In the genomic region with DNA sequence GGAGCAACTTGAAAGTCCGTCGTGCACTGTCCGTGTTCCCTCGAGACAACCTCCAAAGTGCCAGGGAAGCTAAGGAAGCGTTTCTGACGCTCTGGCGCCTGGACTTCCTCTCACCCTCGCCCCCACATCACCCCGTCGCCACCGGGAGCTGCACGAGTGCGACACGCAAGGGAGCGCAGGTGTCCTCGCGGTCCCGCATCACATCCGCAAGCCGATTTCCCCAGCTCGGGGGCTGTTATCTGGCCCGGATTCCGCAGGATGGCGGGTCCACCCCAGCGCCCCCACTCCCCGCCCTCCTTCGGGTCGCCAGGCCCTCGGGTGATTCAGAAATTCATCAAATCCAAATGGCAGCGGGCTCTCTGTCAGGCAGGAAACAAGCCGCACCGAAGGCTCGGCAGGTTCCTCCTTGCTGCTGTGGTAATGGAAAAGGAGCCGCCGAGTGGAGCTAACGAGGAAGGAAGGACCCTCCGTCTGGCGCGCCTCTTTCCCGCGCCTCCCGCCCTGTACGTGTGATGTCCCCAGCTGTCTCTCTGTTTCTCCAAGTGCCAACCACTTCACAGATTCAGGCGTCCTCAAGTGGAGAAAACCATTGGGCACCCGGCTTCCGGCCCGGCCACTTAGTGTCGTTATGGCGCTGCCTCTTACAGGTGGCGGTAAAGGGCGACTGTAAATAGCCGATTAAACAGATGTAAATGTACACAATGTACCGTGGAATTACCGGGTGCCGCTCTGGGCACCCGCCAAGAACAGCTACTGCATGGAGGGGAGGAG, we compare ENCODE assay signal across 8 cellular contexts. TPM values are rescaled to one million over a fixed set of nuclear protein-coding genes. Genes with fewer than 3 reads are reported as not detected.
DNase-seq lines count a peak whose midpoint lies in the region; ATAC-seq and TF ChIP-seq lines count a peak whose summit lies in the region.

No MANE protein-coding gene starts in this region.

- H4K20me1 ChIP-seq in PC-3 (ENCODE audit: low read length) = 0 out of 2 replicates have a peak, but pooled peaks cover 4% of the 10 kb centered on the region

- peak overlapping the region; percentile 99 for H3K27ac Mint-ChIP-seq in neural crest cell (ENCODE audit: unreplicated experiment)

- ATAC-seq in GM19452 (IDR thresholded peaks at IDR 0.05; ENCODE audit: unreplicated experiment) (peak; percentile 28), PC-3 (peak; percentile 23)

- no peaks in the 10 kb centered on the region for H3F3A ChIP-seq in PC-3 (ENCODE audit: low read length, unreplicated experiment)

- H3K4me3 ChIP-seq in AG04450 (ENCODE audit: low read depth, low read length) (peak overlapping the region; percentile 89), PC-3 (ENCODE audit: low read length) (peak overlapping the region; percentile 70), fibroblast of pulmonary artery (replicated peaks; ENCODE audit: low read depth, low read length) (peak overlapping the region; percentile 82), suprapubic skin (peak overlapping the region; percentile 91)

- H3K9me3 Mint-ChIP-seq in neural crest cell = no peaks in the 10 kb centered on the region

- peaks cover 38% of the 10 kb centered on the region for H3K79me2 ChIP-seq in PC-3 (ENCODE audit: low read length)

- TF ChIP-seq POLR2A in suprapubic skin (IDR thresholded peaks at IDR 0.05) = peak in 1 of 2 donors; percentile 5

- H3K36me3 ChIP-seq in PC-3 (ENCODE audit: low read depth, low read length) (no peaks in the 10 kb centered on the region), suprapubic skin (no peaks in the 10 kb centered on the region)

- peak overlapping the region; percentile 82 for H2AFZ ChIP-seq in PC-3 (ENCODE audit: low read length)

- POLR2A ChIA-PET in AG04450 (lab: Yijun Ruan, JAX) (interaction anchor here (0.8 to 2.2 kb wide), 2 partner anchors 28 to 46 kb away, joined by 5 to 9 read pairs; no protein-coding TSS in a partner anchor), PC-3 (lab: Charles Lee; ENCODE audit: unreplicated experiment) (interaction anchor here (0.6 kb wide), 2 partner anchors 154 to 1161 kb away, joined by 3 to 11 read pairs; no protein-coding TSS in a partner anchor)

- H3K36me3 Mint-ChIP-seq in neural crest cell (ENCODE audit: low read depth) = no peaks in the 10 kb centered on the region

- H3K27me3 Mint-ChIP-seq in neural crest cell (ENCODE audit: low read depth) = peaks cover 43% of the 10 kb centered on the region

- peaks cover 60% of the 10 kb centered on the region for H3K4me1 Mint-ChIP-seq in neural crest cell

- peak overlapping the region; percentile 98 for H3K4me3 Mint-ChIP-seq in neural crest cell

- H3K27ac ChIP-seq in AG04450 (ENCODE audit: low read depth, low read length) = peak overlapping the region; percentile 70
- no peak overlapping the region for H3K27ac ChIP-seq in PC-3 (ENCODE audit: low read length)
- peak overlapping the region; percentile 99 for H3K27ac ChIP-seq in suprapubic skin

- 2% methylated on average over 29 of the region's 56 CpGs for WGBS in suprapubic skin

- TF ChIP-seq CTCF in AG04450 (IDR thresholded peaks at IDR 0.05; ENCODE audit: low read depth, low read length) (no peak), PC-3 (conservative IDR thresholded peaks at IDR 0.05; ENCODE audit: low read depth, low read length) (0 out of 2 replicates have a peak, but pooled peaks have one; percentile 17), fibroblast of pulmonary artery (IDR thresholded peaks at IDR 0.05; ENCODE audit: low read length, missing control alignments) (no peak), neural crest cell (conservative IDR thresholded peaks at IDR 0.05) (no peak), suprapubic skin (IDR thresholded peaks at IDR 0.05) (no peak)

- H3K27me3 ChIP-seq in AG04450 (ENCODE audit: control insufficient read depth, insufficient read depth, low read length) (peaks cover 29% of the 10 kb centered on the region), PC-3 (ENCODE audit: low read length) (no peaks in the 10 kb centered on the region), suprapubic skin (no peaks in the 10 kb centered on the region)

- peaks cover 12% of the 10 kb centered on the region for H3K4me1 ChIP-seq in PC-3 (ENCODE audit: insufficient read depth, low read length)
- H3K4me1 ChIP-seq in suprapubic skin = peaks cover 54% of the 10 kb centered on the region

- CTCF ChIA-PET in AG04450 (lab: Charles Lee) (interaction anchor here (1.2 to 2.0 kb wide), 5 partner anchors 12 to 94 kb away, joined by 3 to 7 read pairs (median 5); no protein-coding TSS in a partner anchor), PC-3 (lab: Charles Lee) (interaction anchor here (0.6 kb wide), 1 partner anchor 121 kb away, joined by 4 read pairs; no protein-coding TSS in a partner anchor)

- intact Hi-C loops in PC-3 (cut with micrococcal nuclease) = loop anchor here (2.0 to 5.0 kb wide), 3 partner anchors 40 to 105 kb away; partner anchors contain the start of gene RAB33B

- DNase-seq in AG04450 (ENCODE audit: low read depth, low spot score) (no peak), KG1 (lab: John Stamatoyannopoulos, UW) (peak; percentile 77), PC-3 (peak; percentile 42), activated T-helper 1 cell treated with Interleukin-2 at 50 U/mL for 16 hours (ENCODE audit: low read depth) (peak; percentile 41), fibroblast of pulmonary artery (ENCODE audit: low read depth) (no peak), neural crest cell (ENCODE audit: low read depth, low spot score) (peak; percentile 34), suprapubic skin (ENCODE audit: low spot score in 2 of 2) (peak; percentile 82 to 85)

- BruUV-seq in PC-3 (replicated peaks; lab: Mats Ljungman, UMichigan) = TSS peak; percentile 70

- peak overlapping the region; percentile 90; the same call in 1 of the 2 replicates for H3K9ac ChIP-seq in PC-3 (ENCODE audit: low read length)

- H3K9me2 ChIP-seq in PC-3 (replicated peaks; ENCODE audit: low read length) = no peaks in the 10 kb centered on the region

- no peak for TF ChIP-seq EP300 in suprapubic skin (IDR thresholded peaks at IDR 0.05)

- H3K4me2 ChIP-seq in PC-3 (ENCODE audit: low read length) = peak overlapping the region; percentile 89

- no peaks in the 10 kb centered on the region for H3K9me3 ChIP-seq in AG04450 (ENCODE audit: control insufficient read depth, insufficient read depth, low read length)
- no peaks in the 10 kb centered on the region for H3K9me3 ChIP-seq in PC-3 (ENCODE audit: low read length)
- no peaks in the 10 kb centered on the region for H3K9me3 ChIP-seq in suprapubic skin

RNA-seq across cellular contexts. Expression of gene SETD7, which starts 0.9 kb away (rescaled TPM):
- polyA plus RNA-seq in AG04450 (2011; rRNA removed) = 21.5 and 24.9 TPM in 2 replicates
- polyA minus RNA-seq in AG04450 (2011; rRNA and poly(A)+ RNA removed) = 33.4 and 38.2 TPM in 2 replicates
- 29.6 and 31.4 TPM in 2 replicates for total RNA-seq in PC-3 (2014; rRNA removed)
- 11.1 and 11.4 TPM in 2 replicates for total RNA-seq in neural crest cell
- 10 to 100 TPM; 41.8 to 46.6 (median 43.9) TPM for total RNA-seq in suprapubic skin

Comparison
In these comparisons a context has a peak if more than half of its experiments do, and no peak if none do; other contexts are left out.
1. DNase-seq: peak in KG1 (single experiment), PC-3 (single experiment), activated T-helper 1 cell treated with Interleukin-2 at 50 U/mL for 16 hours (single experiment), neural crest cell (single experiment) and suprapubic skin (2 of 2); none in AG04450 (single experiment) and fibroblast of pulmonary artery (single experiment).
2. Peak in every context shown above with its lines, with median percentiles within 50 percentile points of each other: H3K4me3 ChIP-seq.